22 cellular contexts compared by ENCODE assay signal in genomic region chr10:97943294-97943693, GRCh38.
"Had no signal": no experiment of that assay in that cellular context is flagged by ENCODE, and none has a peak within 500 bp of the region (broad histone marks: within the 10 kb centered on the region; RNA-seq: fewer than 3 reads in every experiment).

No MANE protein-coding gene starts in this region.

- ATAC-seq: left ventricle myocardium superior, right cardiac atrium had no signal

- H3K9me3 ChIP-seq: adrenal gland, colonic mucosa, uterus had no signal

- H3K27ac ChIP-seq: adrenal gland, colonic mucosa, tibial artery, uterus had no signal

- H3K4me1 Mint-ChIP-seq: activated CD4-positive, alpha-beta memory T cell treated with anti-CD3 and anti-CD28 coated beads, Interleukin-2, amount 10 ng/mL, durations not matched to agents 7 days and 5 days; nephron had no signal

- H3K4me3 Mint-ChIP-seq: activated CD4-positive, alpha-beta memory T cell treated with anti-CD3 and anti-CD28 coated beads, Interleukin-2, amount 10 ng/mL, durations not matched to agents 7 days and 5 days; activated T-cell treated with anti-CD3 and anti-CD28 coated beads, Interleukin-2, amount 50 U/mL, for 24 hours; memory B cell; nephron had no signal

- H3K4me1 ChIP-seq: adrenal gland, colonic mucosa, tibial artery, uterus had no signal

- H3K27ac Mint-ChIP-seq: activated CD4-positive, alpha-beta memory T cell treated with anti-CD3 and anti-CD28 coated beads, Interleukin-2, amount 10 ng/mL, durations not matched to agents 7 days and 5 days; activated T-cell treated with anti-CD3 and anti-CD28 coated beads, Interleukin-2, amount 50 U/mL, for 24 hours; memory B cell; nephron; progenitor cell of endocrine pancreas had no signal

- DNase-seq: activated CD4-positive, alpha-beta memory T cell treated with anti-CD3 and anti-CD28 coated beads, Interleukin-2, amount 10 ng/mL, durations not matched to agents 7 days and 5 days; activated CD4-positive, alpha-beta T cell treated with anti-CD3 and anti-CD28 coated beads for 4 hours; activated effector memory CD4-positive, alpha-beta T cell treated with Interleukin-2 at 50 U/mL for 16 hours; activated naive CD4-positive, alpha-beta T cell treated with anti-CD3 and anti-CD28 coated beads, Interleukin-2, amount 50 U/mL, for 16 hours; activated T-cell treated with anti-CD3 and anti-CD28 coated beads, Interleukin-2, amount 50 U/mL, for 24 hours; adrenal gland; caudate nucleus; colonic mucosa; foreskin fibroblast; glutamatergic neuron; hypothalamus; left ventricle myocardium superior; occipital lobe; right cardiac atrium; small intestine; stimulated activated CD4-positive, alpha-beta T cell treated with anti-CD3 and anti-CD28 coated beads, Interleukin-4, amount 100 ng/mL, for 24 hours; stimulated activated naive CD4-positive, alpha-beta T cell; tibial artery; uterus had no signal

- H3K27me3 ChIP-seq: adrenal gland, colonic mucosa, uterus had no signal

- H3K36me3 ChIP-seq: adrenal gland, colonic mucosa, tibial artery, uterus had no signal

- H3K4me3 ChIP-seq: adrenal gland, colonic mucosa, tibial artery, uterus had no signal
